In the genomic region with DNA sequence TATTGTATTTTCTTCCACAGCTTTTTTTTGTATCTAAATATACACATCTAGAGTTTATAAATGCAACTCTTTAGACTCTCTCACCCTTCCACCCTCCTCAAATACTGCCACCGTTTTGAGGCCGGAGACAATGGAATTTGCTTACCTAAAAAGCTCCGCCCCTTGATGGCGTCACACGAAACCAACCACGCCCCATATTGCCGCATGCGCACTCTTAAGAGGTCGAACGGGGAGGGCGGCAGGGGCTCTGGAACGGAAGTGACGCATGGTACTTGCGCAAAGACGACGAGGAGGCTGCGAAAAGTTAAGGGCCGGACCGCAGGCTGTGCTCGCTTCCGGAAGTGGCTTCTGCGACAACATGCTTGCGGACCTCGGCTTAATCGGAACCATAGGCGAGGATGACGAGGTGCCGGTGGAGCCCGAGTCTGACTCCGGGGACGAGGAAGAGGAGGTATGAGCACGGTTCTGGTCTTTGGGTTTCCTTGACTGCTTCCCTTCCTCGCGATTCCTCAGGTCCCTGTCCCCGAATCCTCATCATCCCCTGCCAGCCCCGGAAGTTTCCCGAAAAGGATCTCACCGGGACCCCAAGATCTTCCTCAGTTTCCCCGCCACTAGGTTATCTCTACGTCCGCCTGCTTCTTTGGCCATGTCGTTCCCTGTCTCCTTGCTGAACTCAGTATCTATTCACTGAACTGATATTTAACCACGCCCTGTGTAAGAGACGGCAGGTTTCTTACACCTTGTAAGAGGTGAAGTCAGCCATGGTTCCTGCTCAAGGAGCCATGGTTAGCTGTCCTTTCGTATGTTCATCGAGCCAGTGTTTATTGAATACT, we compare ENCODE assay signal across 8 cellular contexts. TPM values are rescaled to one million over a fixed set of nuclear protein-coding genes. Genes with fewer than 3 reads are reported as not detected.
A peak's percentile ranks its signal among the peaks of the same experiment; 100 is the strongest.
DNase-seq lines count a peak whose midpoint lies in the region; ATAC-seq and TF ChIP-seq lines count a peak whose summit lies in the region.

Gene DDX27, plus strand, starts transcription at position 326 of the 833 bp plus-strand sequence. Its CDS starts 33 bp downstream, at position 359.

- H3K9me3 ChIP-seq in testis = no peaks in the 10 kb centered on the region

- peak within 1 kb of the TSS; percentile 90 for H3K4me3 ChIP-seq in GM08714 (ENCODE audit: low read length)
- H3K4me3 ChIP-seq in testis = peak within 1 kb of the TSS; percentile 79 to 80

- intact Hi-C loops in testis (cut with DNase I; ENCODE audit: low total_unique reads) = loop anchor here (10.0 kb wide), 1 partner anchor 85 kb away; no protein-coding TSS in a partner anchor

- H3K4me1 Mint-ChIP-seq in activated naive CD8-positive, alpha-beta T cell (ENCODE audit: low read depth) = peaks cover 31% of the 10 kb centered on the region

- TF ChIP-seq POLR2A in testis (IDR thresholded peaks at IDR 0.05) = peak; percentile 66

- peaks cover 2% of the 10 kb centered on the region for H3K36me3 Mint-ChIP-seq in activated naive CD8-positive, alpha-beta T cell

- peaks cover 9% of the 10 kb centered on the region for H3K4me1 ChIP-seq in testis

- no peaks in the 10 kb centered on the region for H3K27me3 ChIP-seq in testis

- no peaks in the 10 kb centered on the region for H3K36me3 ChIP-seq in testis (ENCODE audit: low read depth, missing control alignments)

- peak; percentile 98 for DNase-seq in NCI-H1105 (lab: John Stamatoyannopoulos, UW)
- peak; percentile 95 for DNase-seq in SKM-1 treated with dmso at 0.1 percent for 144 hours (lab: John Stamatoyannopoulos, UW; ENCODE audit: unreplicated experiment)
- DNase-seq in glomerular visceral epithelial cell (ENCODE audit: extremely low spot score) = peak; percentile 100
- peak; percentile 96 for DNase-seq in omental fat pad (ENCODE audit: low spot score)
- DNase-seq in testis = peak; percentile 99

- peak within 1 kb of the TSS; percentile 97 for H3K27ac Mint-ChIP-seq in activated naive CD8-positive, alpha-beta T cell

- H3K27ac ChIP-seq in testis = peak within 1 kb of the TSS; percentile 64 to 87

- no peaks in the 10 kb centered on the region for H3K27me3 Mint-ChIP-seq in activated naive CD8-positive, alpha-beta T cell

- H3K9me3 Mint-ChIP-seq in activated naive CD8-positive, alpha-beta T cell (ENCODE audit: low read depth) = no peaks in the 10 kb centered on the region

- H3K4me3 Mint-ChIP-seq in activated naive CD8-positive, alpha-beta T cell = peak within 1 kb of the TSS; percentile 99

- peak; percentile 84 for ATAC-seq in HG02610 (IDR thresholded peaks at IDR 0.05; ENCODE audit: unreplicated experiment)
- peak; percentile 89 for ATAC-seq in omental fat pad (ENCODE audit: low FRiP score)

- 0 to 1% methylated on average over 40 to 46 of the region's 46 CpGs for WGBS in testis, 2 donors

- no peak for TF ChIP-seq CTCF in omental fat pad (IDR thresholded peaks at IDR 0.05)
- TF ChIP-seq CTCF in testis (IDR thresholded peaks at IDR 0.05) = no peak

RNA-seq across cellular contexts. Expression of gene DDX27, which starts in this region (rescaled TPM):
- total RNA-seq in omental fat pad = 10 to 100 TPM; 23.6 to 36.3 (median 29.4) TPM
- total RNA-seq in testis = 10 to 100 TPM; 53.3 to 54.1 TPM
- polyA plus RNA-seq in testis (ENCODE audit: insufficient read depth, low read depth, low replicate concordance) = 58.3 TPM

Comparison
In these comparisons a context has a peak if more than half of its experiments do, and no peak if none do; other contexts are left out.
1. Peak in every context shown above with its lines: DNase-seq, ATAC-seq, H3K4me3 ChIP-seq and H3K27ac ChIP-seq.